1 cellular context compared by ENCODE assay signal in the genomic region with DNA sequence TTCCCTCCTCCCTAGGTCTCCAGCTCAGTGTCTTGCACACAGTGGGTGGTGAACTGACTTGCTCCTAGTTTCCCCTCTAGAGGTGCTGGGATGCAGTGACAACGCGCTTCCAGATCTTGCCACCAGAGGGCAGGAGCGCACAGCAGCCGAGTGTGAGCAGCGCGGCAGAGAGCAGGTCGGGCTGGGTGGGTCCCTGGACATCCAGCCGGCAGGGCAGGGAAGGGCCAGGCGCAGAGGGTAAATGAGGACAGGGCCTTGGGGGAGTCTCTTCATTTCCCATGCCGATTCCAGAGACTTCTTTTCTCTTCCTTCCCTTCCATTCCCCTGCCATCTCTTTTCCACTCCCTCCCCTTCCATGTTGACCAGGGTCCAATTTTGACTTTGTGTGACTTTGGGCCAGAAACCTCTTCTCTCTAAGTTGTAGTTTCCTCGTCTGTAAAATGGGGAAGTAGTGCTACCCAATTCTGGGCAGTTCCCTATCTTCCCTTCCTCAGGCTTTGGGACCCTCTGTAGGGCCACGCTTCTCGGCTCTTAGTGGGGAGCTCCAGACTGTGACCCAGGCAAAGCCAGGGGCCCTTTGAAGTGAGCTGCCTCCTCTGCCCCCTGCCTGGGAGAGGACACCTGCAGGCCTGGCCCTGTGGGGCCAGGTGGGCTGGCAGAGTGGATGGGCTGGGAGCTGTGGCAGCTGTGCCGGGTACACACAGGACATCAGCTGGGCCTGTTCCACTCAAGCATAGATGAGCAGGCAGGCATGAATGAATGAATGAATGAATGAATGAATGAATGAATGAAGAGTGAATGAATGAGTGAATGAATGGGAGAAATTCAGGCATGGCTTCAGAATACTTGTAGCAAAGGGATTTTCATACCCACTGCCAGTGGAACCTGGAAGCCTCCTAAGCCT.
TF ChIP-seq lines count a peak whose summit lies in the region.

No MANE protein-coding gene starts in this region.

TF ChIP-seq in HepG2, 621 proteins besides CTCF, POLR2A, EP300 and RAD21 (continued from another document and continues in another):
- TF ChIP-seq, protein P1, sequence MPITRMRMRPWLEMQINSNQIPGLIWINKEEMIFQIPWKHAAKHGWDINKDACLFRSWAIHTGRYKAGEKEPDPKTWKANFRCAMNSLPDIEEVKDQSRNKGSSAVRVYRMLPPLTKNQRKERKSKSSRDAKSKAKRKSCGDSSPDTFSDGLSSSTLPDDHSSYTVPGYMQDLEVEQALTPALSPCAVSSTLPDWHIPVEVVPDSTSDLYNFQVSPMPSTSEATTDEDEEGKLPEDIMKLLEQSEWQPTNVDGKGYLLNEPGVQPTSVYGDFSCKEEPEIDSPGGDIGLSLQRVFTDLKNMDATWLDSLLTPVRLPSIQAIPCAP (CRISPR knock-in tag; IDR thresholded peaks at IDR 0.05; ENCODE audit: low read depth), result no peak
- TF ChIP-seq NFE2L1 (CRISPR knock-in tag; IDR thresholded peaks at IDR 0.05; ENCODE audit: borderline replicate concordance) (peak; percentile 72; the same call in 1 of the 2 replicates), TARDBP (CRISPR knock-in tag; IDR thresholded peaks at IDR 0.05) (0 out of 2 replicates have a peak, but pooled peaks have one; percentile 49), ARNT2 (CRISPR knock-in tag; IDR thresholded peaks at IDR 0.05; ENCODE audit: low read depth) (peak; percentile 88), SPEN (CRISPR knock-in tag; IDR thresholded peaks at IDR 0.05; ENCODE audit: low read depth) (peak; percentile 12; the same call in 1 of the 2 replicates), SP5 (CRISPR knock-in tag; IDR thresholded peaks at IDR 0.05; ENCODE audit: borderline replicate concordance, low read depth) (peak; percentile 9; the same call in 1 of the 2 replicates), HMG20A (CRISPR knock-in tag; IDR thresholded peaks at IDR 0.05; ENCODE audit: borderline replicate concordance) (peak; percentile 47; the same call in 1 of the 2 replicates), WIZ (CRISPR knock-in tag; IDR thresholded peaks at IDR 0.05) (no peak), JARID2 (CRISPR knock-in tag; IDR thresholded peaks at IDR 0.05; ENCODE audit: insufficient replicate concordance) (peak; percentile 64), ZNF589 (CRISPR knock-in tag; conservative IDR thresholded peaks at IDR 0.05) (no peak), CC2D1A (CRISPR knock-in tag; IDR thresholded peaks at IDR 0.05) (0 out of 2 replicates have a peak, but pooled peaks have one; percentile 68), NAIF1 (CRISPR knock-in tag; IDR thresholded peaks at IDR 0.05; ENCODE audit: borderline replicate concordance) (no peak), BORCS8-MEF2B (CRISPR knock-in tag; IDR thresholded peaks at IDR 0.05) (peak; percentile 66; the same call in 1 of the 2 replicates), NFYB (CRISPR knock-in tag; IDR thresholded peaks at IDR 0.05) (no peak), POLR2AphosphoS2 (IDR thresholded peaks at IDR 0.05; ENCODE audit: low read depth, low read length) (no peak), ZNF343 (CRISPR knock-in tag; IDR thresholded peaks at IDR 0.05) (peak; percentile 45; the same call in 1 of the 2 replicates), ZNF878 (CRISPR knock-in tag; IDR thresholded peaks at IDR 0.05) (no peak), ZNF674 (CRISPR knock-in tag; IDR thresholded peaks at IDR 0.05; ENCODE audit: low read depth) (no peak), ZBTB7B (CRISPR knock-in tag; IDR thresholded peaks at IDR 0.05) (peak; percentile 62; the same call in 1 of the 2 replicates), SETDB1 (CRISPR knock-in tag; IDR thresholded peaks at IDR 0.05; ENCODE audit: borderline replicate concordance) (no peak), ZNF430 (CRISPR knock-in tag; IDR thresholded peaks at IDR 0.05) (no peak), ZNF780A (CRISPR knock-in tag; IDR thresholded peaks at IDR 0.05) (no peak), MED8 (CRISPR knock-in tag; IDR thresholded peaks at IDR 0.05; ENCODE audit: insufficient replicate concordance) (no peak), ZNF530 (CRISPR knock-in tag; IDR thresholded peaks at IDR 0.05; ENCODE audit: low read depth) (no peak), ZNF367 (CRISPR knock-in tag; IDR thresholded peaks at IDR 0.05; ENCODE audit: borderline replicate concordance) (no peak), ZNF326 (CRISPR knock-in tag; IDR thresholded peaks at IDR 0.05; ENCODE audit: borderline replicate concordance) (no peak), ELF3 (CRISPR knock-in tag; IDR thresholded peaks at IDR 0.05) (peak; percentile 64), MXD4 (CRISPR knock-in tag; IDR thresholded peaks at IDR 0.05) (0 out of 2 replicates have a peak, but pooled peaks have one; percentile 26), ZNF850 (CRISPR knock-in tag; conservative IDR thresholded peaks at IDR 0.05) (no peak), ZNF547 (CRISPR knock-in tag; IDR thresholded peaks at IDR 0.05) (no peak; the same call in 1 of the 2 replicates), MIER2 (CRISPR knock-in tag; IDR thresholded peaks at IDR 0.05) (peak; percentile 63; the same call in 1 of the 2 replicates), FOXA3 (CRISPR knock-in tag; IDR thresholded peaks at IDR 0.05) (peak; percentile 51), TCF7 (IDR thresholded peaks at IDR 0.05; ENCODE audit: low read depth) (no peak), ZZZ3 (CRISPR knock-in tag; IDR thresholded peaks at IDR 0.05; ENCODE audit: borderline replicate concordance) (no peak), ZNF12 (CRISPR knock-in tag; IDR thresholded peaks at IDR 0.05) (peak; percentile 39; the same call in 1 of the 2 replicates), SP2 (CRISPR knock-in tag; IDR thresholded peaks at IDR 0.05) (no peak)
- TF ChIP-seq, protein P2, sequence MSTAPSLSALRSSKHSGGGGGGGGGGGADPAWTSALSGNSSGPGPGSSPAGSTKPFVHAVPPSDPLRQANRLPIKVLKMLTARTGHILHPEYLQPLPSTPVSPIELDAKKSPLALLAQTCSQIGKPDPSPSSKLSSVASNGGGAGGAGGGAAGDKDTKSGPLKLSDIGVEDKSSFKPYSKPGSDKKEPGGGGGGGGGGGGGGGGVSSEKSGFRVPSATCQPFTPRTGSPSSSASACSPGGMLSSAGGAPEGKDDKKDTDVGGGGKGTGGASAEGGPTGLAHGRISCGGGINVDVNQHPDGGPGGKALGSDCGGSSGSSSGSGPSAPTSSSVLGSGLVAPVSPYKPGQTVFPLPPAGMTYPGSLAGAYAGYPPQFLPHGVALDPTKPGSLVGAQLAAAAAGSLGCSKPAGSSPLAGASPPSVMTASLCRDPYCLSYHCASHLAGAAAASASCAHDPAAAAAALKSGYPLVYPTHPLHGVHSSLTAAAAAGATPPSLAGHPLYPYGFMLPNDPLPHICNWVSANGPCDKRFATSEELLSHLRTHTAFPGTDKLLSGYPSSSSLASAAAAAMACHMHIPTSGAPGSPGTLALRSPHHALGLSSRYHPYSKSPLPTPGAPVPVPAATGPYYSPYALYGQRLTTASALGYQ (CRISPR knock-in tag; IDR thresholded peaks at IDR 0.05), result no peak
- TF ChIP-seq, protein P3, sequence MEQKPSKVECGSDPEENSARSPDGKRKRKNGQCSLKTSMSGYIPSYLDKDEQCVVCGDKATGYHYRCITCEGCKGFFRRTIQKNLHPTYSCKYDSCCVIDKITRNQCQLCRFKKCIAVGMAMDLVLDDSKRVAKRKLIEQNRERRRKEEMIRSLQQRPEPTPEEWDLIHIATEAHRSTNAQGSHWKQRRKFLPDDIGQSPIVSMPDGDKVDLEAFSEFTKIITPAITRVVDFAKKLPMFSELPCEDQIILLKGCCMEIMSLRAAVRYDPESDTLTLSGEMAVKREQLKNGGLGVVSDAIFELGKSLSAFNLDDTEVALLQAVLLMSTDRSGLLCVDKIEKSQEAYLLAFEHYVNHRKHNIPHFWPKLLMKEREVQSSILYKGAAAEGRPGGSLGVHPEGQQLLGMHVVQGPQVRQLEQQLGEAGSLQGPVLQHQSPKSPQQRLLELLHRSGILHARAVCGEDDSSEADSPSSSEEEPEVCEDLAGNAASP (CRISPR knock-in tag; IDR thresholded peaks at IDR 0.05; ENCODE audit: borderline replicate concordance), result peak; percentile 98
- TF ChIP-seq, protein P4, sequence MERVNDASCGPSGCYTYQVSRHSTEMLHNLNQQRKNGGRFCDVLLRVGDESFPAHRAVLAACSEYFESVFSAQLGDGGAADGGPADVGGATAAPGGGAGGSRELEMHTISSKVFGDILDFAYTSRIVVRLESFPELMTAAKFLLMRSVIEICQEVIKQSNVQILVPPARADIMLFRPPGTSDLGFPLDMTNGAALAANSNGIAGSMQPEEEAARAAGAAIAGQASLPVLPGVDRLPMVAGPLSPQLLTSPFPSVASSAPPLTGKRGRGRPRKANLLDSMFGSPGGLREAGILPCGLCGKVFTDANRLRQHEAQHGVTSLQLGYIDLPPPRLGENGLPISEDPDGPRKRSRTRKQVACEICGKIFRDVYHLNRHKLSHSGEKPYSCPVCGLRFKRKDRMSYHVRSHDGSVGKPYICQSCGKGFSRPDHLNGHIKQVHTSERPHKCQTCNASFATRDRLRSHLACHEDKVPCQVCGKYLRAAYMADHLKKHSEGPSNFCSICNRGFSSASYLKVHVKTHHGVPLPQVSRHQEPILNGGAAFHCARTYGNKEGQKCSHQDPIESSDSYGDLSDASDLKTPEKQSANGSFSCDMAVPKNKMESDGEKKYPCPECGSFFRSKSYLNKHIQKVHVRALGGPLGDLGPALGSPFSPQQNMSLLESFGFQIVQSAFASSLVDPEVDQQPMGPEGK (CRISPR knock-in tag; IDR thresholded peaks at IDR 0.05), result peak; percentile 71; the same call in 1 of the 2 replicates
- TF ChIP-seq, protein P5, sequence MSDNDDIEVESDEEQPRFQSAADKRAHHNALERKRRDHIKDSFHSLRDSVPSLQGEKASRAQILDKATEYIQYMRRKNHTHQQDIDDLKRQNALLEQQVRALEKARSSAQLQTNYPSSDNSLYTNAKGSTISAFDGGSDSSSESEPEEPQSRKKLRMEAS (IDR thresholded peaks at IDR 0.05), result peak; percentile 42; the same call in 1 of the 2 replicates
- TF ChIP-seq, protein P6, sequence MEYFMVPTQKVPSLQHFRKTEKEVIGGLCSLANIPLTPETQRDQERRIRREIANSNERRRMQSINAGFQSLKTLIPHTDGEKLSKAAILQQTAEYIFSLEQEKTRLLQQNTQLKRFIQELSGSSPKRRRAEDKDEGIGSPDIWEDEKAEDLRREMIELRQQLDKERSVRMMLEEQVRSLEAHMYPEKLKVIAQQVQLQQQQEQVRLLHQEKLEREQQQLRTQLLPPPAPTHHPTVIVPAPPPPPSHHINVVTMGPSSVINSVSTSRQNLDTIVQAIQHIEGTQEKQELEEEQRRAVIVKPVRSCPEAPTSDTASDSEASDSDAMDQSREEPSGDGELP (IDR thresholded peaks at IDR 0.05; ENCODE audit: borderline replicate concordance, low read depth), result no peak
- TF ChIP-seq, protein P7, sequence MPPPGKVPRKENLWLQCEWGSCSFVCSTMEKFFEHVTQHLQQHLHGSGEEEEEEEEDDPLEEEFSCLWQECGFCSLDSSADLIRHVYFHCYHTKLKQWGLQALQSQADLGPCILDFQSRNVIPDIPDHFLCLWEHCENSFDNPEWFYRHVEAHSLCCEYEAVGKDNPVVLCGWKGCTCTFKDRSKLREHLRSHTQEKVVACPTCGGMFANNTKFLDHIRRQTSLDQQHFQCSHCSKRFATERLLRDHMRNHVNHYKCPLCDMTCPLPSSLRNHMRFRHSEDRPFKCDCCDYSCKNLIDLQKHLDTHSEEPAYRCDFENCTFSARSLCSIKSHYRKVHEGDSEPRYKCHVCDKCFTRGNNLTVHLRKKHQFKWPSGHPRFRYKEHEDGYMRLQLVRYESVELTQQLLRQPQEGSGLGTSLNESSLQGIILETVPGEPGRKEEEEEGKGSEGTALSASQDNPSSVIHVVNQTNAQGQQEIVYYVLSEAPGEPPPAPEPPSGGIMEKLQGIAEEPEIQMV (CRISPR knock-in tag; IDR thresholded peaks at IDR 0.05; ENCODE audit: low read depth), result no peak
- TF ChIP-seq, protein P8, sequence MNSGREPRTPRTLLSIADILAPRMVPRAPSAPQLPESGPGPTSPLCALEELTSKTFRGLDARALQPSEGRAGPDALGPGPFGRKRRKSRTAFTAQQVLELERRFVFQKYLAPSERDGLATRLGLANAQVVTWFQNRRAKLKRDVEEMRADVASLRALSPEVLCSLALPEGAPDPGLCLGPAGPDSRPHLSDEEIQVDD (CRISPR knock-in tag; IDR thresholded peaks at IDR 0.05; ENCODE audit: borderline replicate concordance), result no peak
- TF ChIP-seq, protein P9, sequence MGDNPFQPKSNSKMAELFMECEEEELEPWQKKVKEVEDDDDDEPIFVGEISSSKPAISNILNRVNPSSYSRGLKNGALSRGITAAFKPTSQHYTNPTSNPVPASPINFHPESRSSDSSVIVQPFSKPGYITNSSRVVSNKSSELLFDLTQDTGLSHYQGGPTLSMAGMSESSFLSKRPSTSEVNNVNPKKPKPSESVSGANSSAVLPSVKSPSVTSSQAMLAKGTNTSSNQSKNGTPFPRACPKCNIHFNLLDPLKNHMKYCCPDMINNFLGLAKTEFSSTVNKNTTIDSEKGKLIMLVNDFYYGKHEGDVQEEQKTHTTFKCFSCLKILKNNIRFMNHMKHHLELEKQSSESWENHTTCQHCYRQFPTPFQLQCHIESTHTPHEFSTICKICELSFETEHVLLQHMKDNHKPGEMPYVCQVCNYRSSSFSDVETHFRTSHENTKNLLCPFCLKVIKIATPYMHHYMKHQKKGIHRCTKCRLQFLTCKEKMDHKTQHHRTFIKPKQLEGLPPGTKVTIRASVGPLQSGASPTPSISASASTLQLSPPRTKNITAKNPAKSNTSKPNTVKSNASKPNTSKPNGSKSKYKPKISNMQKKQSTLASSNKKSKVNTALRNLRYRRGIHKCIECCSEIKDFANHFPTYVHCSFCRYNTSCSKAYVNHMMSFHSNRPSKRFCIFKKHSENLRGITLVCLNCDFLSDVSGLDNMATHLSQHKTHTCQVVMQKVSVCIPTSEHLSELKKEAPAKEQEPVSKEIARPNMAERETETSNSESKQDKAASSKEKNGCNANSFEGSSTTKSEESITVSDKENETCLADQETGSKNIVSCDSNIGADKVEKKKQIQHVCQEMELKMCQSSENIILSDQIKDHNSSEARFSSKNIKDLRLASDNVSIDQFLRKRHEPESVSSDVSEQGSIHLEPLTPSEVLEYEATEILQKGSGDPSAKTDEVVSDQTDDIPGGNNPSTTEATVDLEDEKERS (CRISPR knock-in tag; IDR thresholded peaks at IDR 0.05), result peak; percentile 77; the same call in 1 of the 2 replicates
- TF ChIP-seq, protein P10, sequence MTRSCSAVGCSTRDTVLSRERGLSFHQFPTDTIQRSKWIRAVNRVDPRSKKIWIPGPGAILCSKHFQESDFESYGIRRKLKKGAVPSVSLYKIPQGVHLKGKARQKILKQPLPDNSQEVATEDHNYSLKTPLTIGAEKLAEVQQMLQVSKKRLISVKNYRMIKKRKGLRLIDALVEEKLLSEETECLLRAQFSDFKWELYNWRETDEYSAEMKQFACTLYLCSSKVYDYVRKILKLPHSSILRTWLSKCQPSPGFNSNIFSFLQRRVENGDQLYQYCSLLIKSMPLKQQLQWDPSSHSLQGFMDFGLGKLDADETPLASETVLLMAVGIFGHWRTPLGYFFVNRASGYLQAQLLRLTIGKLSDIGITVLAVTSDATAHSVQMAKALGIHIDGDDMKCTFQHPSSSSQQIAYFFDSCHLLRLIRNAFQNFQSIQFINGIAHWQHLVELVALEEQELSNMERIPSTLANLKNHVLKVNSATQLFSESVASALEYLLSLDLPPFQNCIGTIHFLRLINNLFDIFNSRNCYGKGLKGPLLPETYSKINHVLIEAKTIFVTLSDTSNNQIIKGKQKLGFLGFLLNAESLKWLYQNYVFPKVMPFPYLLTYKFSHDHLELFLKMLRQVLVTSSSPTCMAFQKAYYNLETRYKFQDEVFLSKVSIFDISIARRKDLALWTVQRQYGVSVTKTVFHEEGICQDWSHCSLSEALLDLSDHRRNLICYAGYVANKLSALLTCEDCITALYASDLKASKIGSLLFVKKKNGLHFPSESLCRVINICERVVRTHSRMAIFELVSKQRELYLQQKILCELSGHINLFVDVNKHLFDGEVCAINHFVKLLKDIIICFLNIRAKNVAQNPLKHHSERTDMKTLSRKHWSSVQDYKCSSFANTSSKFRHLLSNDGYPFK (CRISPR knock-in tag; IDR thresholded peaks at IDR 0.05; ENCODE audit: borderline replicate concordance), result peak; percentile 62; the same call in 1 of the 2 replicates
